Comparison of ENCODE assay signal across 12 cellular contexts in genomic region chr13:44236370-44236769, GRCh38.
A peak's percentile ranks its signal among the peaks of the same experiment; 100 is the strongest.
DNase-seq lines count a peak whose midpoint lies in the region; ATAC-seq and TF ChIP-seq lines count a peak whose summit lies in the region.
"Had no signal": no experiment of that assay in that cellular context is flagged by ENCODE, and none has a peak within 500 bp of the region (broad histone marks: within the 10 kb centered on the region; RNA-seq: fewer than 3 reads in every experiment).

No MANE protein-coding gene starts in this region.

- H3K4me3 ChIP-seq in body of pancreas (no peak overlapping the region), parathyroid adenoma (ENCODE audit: low read depth, low read length) (no peak overlapping the region), upper lobe of right lung (no peak overlapping the region)
- H3K4me3 ChIP-seq: HAP-1 had no signal

- H3K27me3 ChIP-seq in body of pancreas: no peaks in the 10 kb centered on the region
- no peaks in the 10 kb centered on the region for H3K27me3 ChIP-seq in foreskin keratinocyte
- H3K27me3 ChIP-seq in parathyroid adenoma (ENCODE audit: control insufficient read depth, insufficient read depth, low read length): no peaks in the 10 kb centered on the region
- H3K27me3 ChIP-seq in upper lobe of right lung: no peaks in the 10 kb centered on the region

- H3K79me2 ChIP-seq in parathyroid adenoma: no peaks in the 10 kb centered on the region

- H2AFZ ChIP-seq in parathyroid adenoma: no peak overlapping the region

- H3K4me2 ChIP-seq in parathyroid adenoma (ENCODE audit: low read length): no peak overlapping the region

- TF ChIP-seq CTCF in body of pancreas (IDR thresholded peaks at IDR 0.05) (no peak), foreskin keratinocyte (conservative IDR thresholded peaks at IDR 0.05) (no peak), parathyroid adenoma (IDR thresholded peaks at IDR 0.05) (no peak), upper lobe of right lung (IDR thresholded peaks at IDR 0.05) (no peak)

- intact Hi-C loops in body of pancreas (cut with DNase I): no loop called here
- intact Hi-C loops in upper lobe of right lung (cut with DNase I): loop anchor here (10.0 kb wide), 1 partner anchor 198 kb away; no protein-coding TSS in a partner anchor

- H3K9me3 ChIP-seq in body of pancreas (no peaks in the 10 kb centered on the region), parathyroid adenoma (ENCODE audit: control insufficient read depth, low read length) (no peaks in the 10 kb centered on the region), upper lobe of right lung (no peaks in the 10 kb centered on the region)
- H3K9me3 ChIP-seq: HAP-1 had no signal

- no peak overlapping the region for H3K9ac ChIP-seq in parathyroid adenoma

- ATAC-seq in body of pancreas: no peak
- ATAC-seq in foreskin keratinocyte: no peak
- ATAC-seq in upper lobe of right lung: no peak
- no peak for ATAC-seq in GM21390 (IDR thresholded peaks at IDR 0.05; ENCODE audit: unreplicated experiment)
- no peak for ATAC-seq in HG03159 (IDR thresholded peaks at IDR 0.05; ENCODE audit: unreplicated experiment)
- ATAC-seq: activated CD8-positive, alpha-beta memory T cell treated with anti-CD3 and anti-CD28 coated beads, Interleukin-2, amount 10 ng/mL, durations not matched to agents 7 days and 5 days; esophagus mucosa had no signal

- DNase-seq in body of pancreas: no peak
- DNase-seq in foreskin keratinocyte: no peak
- DNase-seq in upper lobe of right lung: no peak
- no peak for DNase-seq in stimulated activated CD4-positive, alpha-beta T cell treated with anti-CD3 and anti-CD28 coated beads, Interleukin-1b, Interleukin-23, amount 100 ng/mL, for 48 hours
- no peak for DNase-seq in ureter (ENCODE audit: low spot score)
- DNase-seq: activated CD8-positive, alpha-beta memory T cell treated with anti-CD3 and anti-CD28 coated beads, Interleukin-2, amount 10 ng/mL, durations not matched to agents 7 days and 5 days; amniotic stem cell had no signal

- no peaks in the 10 kb centered on the region for H3K36me3 ChIP-seq in body of pancreas (replicated peaks in 1 of 2; ENCODE audit: insufficient read depth in 1 of 2, low read depth in 2 of 2)
- no peaks in the 10 kb centered on the region for H3K36me3 ChIP-seq in parathyroid adenoma (ENCODE audit: control insufficient read depth, insufficient read depth, low read length)
- H3K36me3 ChIP-seq in upper lobe of right lung: no peaks in the 10 kb centered on the region
- H3K36me3 ChIP-seq: HAP-1 had no signal

- H3K27ac ChIP-seq in body of pancreas (peak overlapping the region; percentile 2 to 56 (median 24)), foreskin keratinocyte (peak overlapping the region; percentile 89), parathyroid adenoma (peak overlapping the region; percentile 77), upper lobe of right lung (peak overlapping the region; percentile 77)

- H3K4me1 ChIP-seq in body of pancreas (peaks cover 19% of the 10 kb centered on the region), foreskin keratinocyte (peaks cover 22% of the 10 kb centered on the region), parathyroid adenoma (no peaks in the 10 kb centered on the region), upper lobe of right lung (peaks cover 41% of the 10 kb centered on the region)
- H3K4me1 ChIP-seq: HAP-1 had no signal

- no peak for TF ChIP-seq POLR2A in body of pancreas (IDR thresholded peaks at IDR 0.05)

- WGBS in body of pancreas, 2 donors: 85 to 100% methylated on average over 1 of the region's 1 CpG

Comparison
In these comparisons a context has a peak if more than half of its experiments do, and no peak if none do; other contexts are left out.
1. H3K27ac ChIP-seq: peak in every context shown above with its lines; median percentile 89 in foreskin keratinocyte; 77 in parathyroid adenoma; 77 in upper lobe of right lung; 24 in body of pancreas.